16 cellular contexts compared by ENCODE assay signal in the genomic region with DNA sequence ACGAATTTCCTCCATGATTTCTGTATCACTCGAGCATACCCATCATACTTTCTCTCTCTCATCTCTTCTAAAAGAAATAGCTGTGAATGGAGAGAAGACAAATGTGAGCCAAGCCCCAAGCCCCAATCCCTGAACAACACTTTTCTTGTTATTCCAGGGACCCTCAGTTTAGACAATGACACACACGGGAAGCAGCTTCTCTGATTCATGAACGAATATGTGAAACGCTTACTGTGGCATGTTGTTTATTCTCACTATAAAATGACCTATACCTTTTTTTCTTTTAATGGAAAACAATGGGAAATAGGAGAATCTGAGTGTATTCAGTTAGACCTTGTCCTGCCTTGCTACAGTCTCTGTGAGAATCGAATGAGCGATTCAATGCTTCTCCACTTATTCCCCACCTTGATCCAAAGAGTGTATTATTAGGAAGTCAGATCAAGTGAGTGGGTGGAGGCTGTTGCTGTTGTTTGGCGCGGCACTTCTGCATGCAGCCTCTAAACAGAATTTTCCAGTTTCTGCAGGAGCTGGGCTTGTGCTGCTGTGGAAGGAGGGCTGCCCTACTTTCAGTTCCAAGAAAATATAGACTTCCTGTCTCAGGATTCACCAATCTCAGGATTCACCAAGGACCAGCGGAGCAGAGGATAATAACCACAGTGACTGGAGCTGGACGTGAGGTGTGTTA. TPM values are rescaled to one million over a fixed set of nuclear protein-coding genes. Genes with fewer than 3 reads are reported as not detected.
DNase-seq lines count a peak whose midpoint lies in the region; TF ChIP-seq lines count a peak whose summit lies in the region.
"Had no signal": no experiment of that assay in that cellular context is flagged by ENCODE, and none has a peak within 500 bp of the region (broad histone marks: within the 10 kb centered on the region; RNA-seq: fewer than 3 reads in every experiment).

No MANE protein-coding gene starts in this region.

- intact Hi-C loops in esophagus muscularis mucosa (cut with DNase I) (loop anchor here (10.0 kb wide), 1 partner anchor 320 kb away; no protein-coding TSS in a partner anchor), OCI-LY7 (cut with micrococcal nuclease; ENCODE audit: unreplicated experiment) (loop anchor here (1.0 kb wide), 2 partner anchors 238 to 319 kb away; no protein-coding TSS in a partner anchor)

- POLR2A ChIA-PET in AG04450 (lab: Yijun Ruan, JAX) (interaction anchor here (0.8 to 1.3 kb wide), 4 partner anchors 12 to 121 kb away, joined by 3 to 4 read pairs (median 3); no protein-coding TSS in a partner anchor), RWPE1 (lab: Yijun Ruan, JAX; ENCODE audit: low non-redundant PET) (no interaction called here), OCI-LY7 (lab: Charles Lee) (interaction anchor here (0.9 to 1.0 kb wide), 2 partner anchors 11 to 13 kb away, joined by 3 read pairs; no protein-coding TSS in a partner anchor)

- DNase-seq in AG04450 (ENCODE audit: low read depth, low spot score) (no peak), RWPE1 (ENCODE audit: low spot score) (no peak), esophagus muscularis mucosa (ENCODE audit: extremely low spot score) (no peak), cerebellar nuclear complex (lab: John Stamatoyannopoulos, UW) (no peak), LoVo (ENCODE audit: low spot score) (no peak), OCI-LY7 (ENCODE audit: low spot score) (no peak)
- DNase-seq in activated naive CD4-positive, alpha-beta T cell treated with anti-CD3 and anti-CD28 coated beads, Interleukin-2, amount 10 ng/mL, durations not matched to agents 7 days and 5 days = no peak
- DNase-seq: activated effector memory CD4-positive, alpha-beta T cell treated with Interleukin-2 at 50 U/mL for 16 hours; T-helper 17 cell had no signal

- H3K27me3 ChIP-seq in AG04450 (ENCODE audit: control insufficient read depth, insufficient read depth, low read length) (no peaks in the 10 kb centered on the region), esophagus muscularis mucosa (no peaks in the 10 kb centered on the region), parathyroid adenoma (ENCODE audit: control insufficient read depth, insufficient read depth, low read length) (no peaks in the 10 kb centered on the region)

- TF ChIP-seq POLR2A in esophagus muscularis mucosa (IDR thresholded peaks at IDR 0.05; ENCODE audit: low read depth) = no peak

- H3K4me1 Mint-ChIP-seq in activated naive CD4-positive, alpha-beta T cell treated with anti-CD3 and anti-CD28 coated beads, Interleukin-2, amount 10 ng/mL, durations not matched to agents 7 days and 5 days = peaks cover 24% of the 10 kb centered on the region

- BruUV-seq in OCI-LY7 (replicated peaks; lab: Mats Ljungman, UMichigan) = no TSS peak

- CTCF ChIA-PET in AG04450 (lab: Charles Lee) (interaction anchor here (0.6 to 1.7 kb wide), 13 partner anchors 9 to 319 kb away, joined by 3 to 5 read pairs (median 4); no protein-coding TSS in a partner anchor), RWPE1 (lab: Yijun Ruan, JAX) (interaction anchor here (0.9 kb wide), 1 partner anchor 73 kb away, joined by 3 read pairs; no protein-coding TSS in a partner anchor), OCI-LY7 (lab: Charles Lee; ENCODE audit: unreplicated experiment) (interaction anchor here (1.0 kb wide), 2 partner anchors 316 to 354 kb away, joined by 3 to 6 read pairs; no protein-coding TSS in a partner anchor)
- CTCF ChIA-PET in activated naive CD4-positive, alpha-beta T cell treated with anti-CD3 and anti-CD28 coated beads, Interleukin-2, amount 10 ng/mL, durations not matched to agents 7 days and 5 days (lab: Charles Lee) = interaction anchor here (0.9 to 1.9 kb wide), 6 partner anchors 12 to 354 kb away, joined by 3 to 19 read pairs (median 4); no protein-coding TSS in a partner anchor

- H3K36me3 ChIP-seq in esophagus muscularis mucosa (peaks cover 0 to 71% (median 42%) of the 10 kb centered on the region in 4 donors), parathyroid adenoma (ENCODE audit: control insufficient read depth, insufficient read depth, low read length) (no peaks in the 10 kb centered on the region), OCI-LY7 (ENCODE audit: insufficient read depth, low read length) (no peaks in the 10 kb centered on the region)

- no peak for TF ChIP-seq CTCF in AG04450 (IDR thresholded peaks at IDR 0.05; ENCODE audit: low read depth, low read length)
- no peak for TF ChIP-seq CTCF in RWPE1 (conservative IDR thresholded peaks at IDR 0.05; ENCODE audit: low read depth)
- no peak for TF ChIP-seq CTCF in esophagus muscularis mucosa (IDR thresholded peaks at IDR 0.05)
- TF ChIP-seq CTCF in parathyroid adenoma (IDR thresholded peaks at IDR 0.05) = no peak
- TF ChIP-seq CTCF in OCI-LY7 (conservative IDR thresholded peaks at IDR 0.05; ENCODE audit: low read length) = no peak

- H3K9me3 Mint-ChIP-seq in activated naive CD4-positive, alpha-beta T cell treated with anti-CD3 and anti-CD28 coated beads, Interleukin-2, amount 10 ng/mL, durations not matched to agents 7 days and 5 days = no peaks in the 10 kb centered on the region

- no peaks in the 10 kb centered on the region for H3K9me2 ChIP-seq in OCI-LY7 (ENCODE audit: insufficient read depth, low read length)

- H3K4me2 ChIP-seq in parathyroid adenoma (ENCODE audit: low read length) = no peak overlapping the region
- H3K4me2 ChIP-seq in OCI-LY7 (ENCODE audit: low read length) = no peak overlapping the region

- peaks cover 9% of the 10 kb centered on the region for H3K36me3 Mint-ChIP-seq in activated naive CD4-positive, alpha-beta T cell treated with anti-CD3 and anti-CD28 coated beads, Interleukin-2, amount 10 ng/mL, durations not matched to agents 7 days and 5 days

- H3K9me3 ChIP-seq in AG04450 (ENCODE audit: control insufficient read depth, insufficient read depth, low read length) (no peaks in the 10 kb centered on the region), esophagus muscularis mucosa (no peaks in the 10 kb centered on the region), parathyroid adenoma (ENCODE audit: control insufficient read depth, low read length) (no peaks in the 10 kb centered on the region), OCI-LY7 (ENCODE audit: low read length) (no peaks in the 10 kb centered on the region)

- no peak overlapping the region for H3K4me3 ChIP-seq in AG04450 (ENCODE audit: low read depth, low read length)
- H3K4me3 ChIP-seq in esophagus muscularis mucosa = no peak overlapping the region
- no peak overlapping the region for H3K4me3 ChIP-seq in parathyroid adenoma (ENCODE audit: low read depth, low read length)
- H3K4me3 ChIP-seq in OCI-LY7 (ENCODE audit: low read depth, low read length, poor library complexity, severe bottlenecking) = no peak overlapping the region

- TF ChIP-seq EP300 in esophagus muscularis mucosa (IDR thresholded peaks at IDR 0.05) = no peak

- H3K4me1 ChIP-seq in esophagus muscularis mucosa (peaks cover 11 to 25% (median 23%) of the 10 kb centered on the region in 4 donors), parathyroid adenoma (no peaks in the 10 kb centered on the region), OCI-LY7 (ENCODE audit: insufficient read depth, low read length, poor library complexity, severe bottlenecking) (no peaks in the 10 kb centered on the region)

- H3K27me3 Mint-ChIP-seq in activated naive CD4-positive, alpha-beta T cell treated with anti-CD3 and anti-CD28 coated beads, Interleukin-2, amount 10 ng/mL, durations not matched to agents 7 days and 5 days = peaks cover 33% of the 10 kb centered on the region
- H3K27me3 Mint-ChIP-seq: progenitor cell of endocrine pancreas; stimulated activated naive B cell treated with anti-CD40 and anti-IgM and Interleukin-4, amounts not matched to agents 10 μg/mL and 1 μg/mL and 100 μg/mL, for 72 hours had no signal

- H3K27ac ChIP-seq in AG04450 (ENCODE audit: low read depth, low read length) (peak overlapping the region; percentile 79), RWPE1 (peak overlapping the region; percentile 3; the same call in 1 of the 2 replicates), esophagus muscularis mucosa (replicated peaks in 1 of 4) (peak overlapping the region in 3 of 4 donors; percentile 10 to 27 (median 15)), parathyroid adenoma (no peak overlapping the region), OCI-LY7 (ENCODE audit: low read depth, low read length, poor library complexity, severe bottlenecking) (no peak overlapping the region)

- H2AFZ ChIP-seq in parathyroid adenoma (peak overlapping the region; percentile 56), OCI-LY7 (ENCODE audit: low read length) (no peak overlapping the region)

- H3K79me2 ChIP-seq in parathyroid adenoma (no peaks in the 10 kb centered on the region), OCI-LY7 (ENCODE audit: insufficient read depth, low read depth, low read length) (no peaks in the 10 kb centered on the region)

- 91% methylated on average over 11 of the region's 11 CpGs for WGBS in esophagus muscularis mucosa

- no peak overlapping the region for H3K27ac Mint-ChIP-seq in activated naive CD4-positive, alpha-beta T cell treated with anti-CD3 and anti-CD28 coated beads, Interleukin-2, amount 10 ng/mL, durations not matched to agents 7 days and 5 days
- H3K27ac Mint-ChIP-seq: progenitor cell of endocrine pancreas, T-helper 17 cell had no signal

- no peak overlapping the region for H3K9ac ChIP-seq in parathyroid adenoma

- H4K20me1 ChIP-seq in OCI-LY7 (ENCODE audit: insufficient read depth, low read length) = no peaks in the 10 kb centered on the region

- no peak overlapping the region for H3K4me3 Mint-ChIP-seq in activated naive CD4-positive, alpha-beta T cell treated with anti-CD3 and anti-CD28 coated beads, Interleukin-2, amount 10 ng/mL, durations not matched to agents 7 days and 5 days
- H3K4me3 Mint-ChIP-seq: stimulated activated naive B cell treated with anti-CD40 and anti-IgM and Interleukin-4, amounts not matched to agents 10 μg/mL and 1 μg/mL and 100 μg/mL, for 72 hours; T-helper 17 cell had no signal

RNA-seq across cellular contexts. Expression of a gene that starts 32.3 kb away (rescaled TPM):
- not detected in 2 replicates for polyA plus RNA-seq in AG04450 (2011; rRNA removed)
- not detected in 2 replicates for polyA minus RNA-seq in AG04450 (2011; rRNA and poly(A)+ RNA removed)
- total RNA-seq in esophagus muscularis mucosa (not detected), OCI-LY7 (2022) (not detected in 2 replicates)
- 0.09 TPM in 1 of 2 replicates, not detected in the other for total RNA-seq in OCI-LY7 (2014; rRNA removed; shearing (Covaris generic))
- total RNA-seq: esophagus mucosa, LHCN-M2, myocyte, progenitor cell of endocrine pancreas, Right ventricle myocardium superior, T-helper 17 cell had no signal

Comparison
In these comparisons a context has a peak if more than half of its experiments do, and no peak if none do; other contexts are left out.
1. H3K27ac ChIP-seq: peak in AG04450 (single experiment), RWPE1 (single experiment) and esophagus muscularis mucosa (3 of 4); none in parathyroid adenoma (single experiment) and OCI-LY7 (single experiment).